ENCODE assay signal across 1 cellular context in the genomic region with DNA sequence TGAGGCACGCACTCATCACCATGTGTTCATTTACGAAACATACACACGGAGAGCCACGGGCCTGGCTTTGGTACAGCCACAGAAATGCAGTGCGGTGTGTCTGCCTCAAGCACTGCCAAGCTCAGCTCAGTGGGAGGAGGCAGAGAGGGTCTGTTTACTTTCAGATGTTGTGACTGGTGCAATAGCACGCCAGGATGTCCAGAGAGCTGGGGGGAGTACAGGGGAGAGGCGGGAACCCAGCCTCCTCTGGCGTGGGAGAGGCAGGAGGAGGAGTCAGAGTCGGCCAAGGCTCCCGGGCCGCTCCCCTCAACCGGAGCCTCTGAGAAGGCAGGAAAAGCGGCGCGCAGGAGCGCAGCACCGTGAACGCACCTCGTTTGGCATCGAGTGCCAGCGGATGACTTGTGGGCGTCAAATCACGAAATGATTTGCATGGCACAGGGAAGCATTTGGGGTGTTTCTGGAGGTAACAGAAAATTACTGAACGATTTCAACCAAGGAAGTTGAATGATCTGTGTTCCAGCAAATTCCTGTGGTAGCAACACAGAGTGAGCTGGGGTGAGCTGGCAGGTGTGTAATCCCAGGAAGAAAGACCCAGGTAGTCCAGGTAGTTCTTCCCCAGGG.
TF ChIP-seq lines count a peak whose summit lies in the region.

No MANE protein-coding gene starts in this region.

TF ChIP-seq in HepG2, 621 proteins besides CTCF, POLR2A, EP300 and RAD21 (continued from another document and continues in another):
- TF ChIP-seq, protein P1, sequence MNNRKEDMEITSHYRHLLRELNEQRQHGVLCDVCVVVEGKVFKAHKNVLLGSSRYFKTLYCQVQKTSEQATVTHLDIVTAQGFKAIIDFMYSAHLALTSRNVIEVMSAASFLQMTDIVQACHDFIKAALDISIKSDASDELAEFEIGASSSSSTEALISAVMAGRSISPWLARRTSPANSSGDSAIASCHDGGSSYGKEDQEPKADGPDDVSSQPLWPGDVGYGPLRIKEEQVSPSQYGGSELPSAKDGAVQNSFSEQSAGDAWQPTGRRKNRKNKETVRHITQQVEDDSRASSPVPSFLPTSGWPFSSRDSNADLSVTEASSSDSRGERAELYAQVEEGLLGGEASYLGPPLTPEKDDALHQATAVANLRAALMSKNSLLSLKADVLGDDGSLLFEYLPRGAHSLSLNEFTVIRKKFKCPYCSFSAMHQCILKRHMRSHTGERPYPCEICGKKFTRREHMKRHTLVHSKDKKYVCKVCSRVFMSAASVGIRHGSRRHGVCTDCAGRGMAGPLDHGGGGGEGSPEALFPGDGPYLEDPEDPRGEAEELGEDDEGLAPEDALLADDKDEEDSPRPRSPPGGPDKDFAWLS (CRISPR knock-in tag; IDR thresholded peaks at IDR 0.05; ENCODE audit: borderline replicate concordance), result no peak
- TF ChIP-seq ZFY (CRISPR knock-in tag; IDR thresholded peaks at IDR 0.05), result no peak
- no peak for TF ChIP-seq ZNF382 (CRISPR knock-in tag; IDR thresholded peaks at IDR 0.05; ENCODE audit: borderline replicate concordance)
- TF ChIP-seq ZNF615 (CRISPR knock-in tag; IDR thresholded peaks at IDR 0.05; ENCODE audit: borderline replicate concordance), result no peak
- TF ChIP-seq, protein P2, sequence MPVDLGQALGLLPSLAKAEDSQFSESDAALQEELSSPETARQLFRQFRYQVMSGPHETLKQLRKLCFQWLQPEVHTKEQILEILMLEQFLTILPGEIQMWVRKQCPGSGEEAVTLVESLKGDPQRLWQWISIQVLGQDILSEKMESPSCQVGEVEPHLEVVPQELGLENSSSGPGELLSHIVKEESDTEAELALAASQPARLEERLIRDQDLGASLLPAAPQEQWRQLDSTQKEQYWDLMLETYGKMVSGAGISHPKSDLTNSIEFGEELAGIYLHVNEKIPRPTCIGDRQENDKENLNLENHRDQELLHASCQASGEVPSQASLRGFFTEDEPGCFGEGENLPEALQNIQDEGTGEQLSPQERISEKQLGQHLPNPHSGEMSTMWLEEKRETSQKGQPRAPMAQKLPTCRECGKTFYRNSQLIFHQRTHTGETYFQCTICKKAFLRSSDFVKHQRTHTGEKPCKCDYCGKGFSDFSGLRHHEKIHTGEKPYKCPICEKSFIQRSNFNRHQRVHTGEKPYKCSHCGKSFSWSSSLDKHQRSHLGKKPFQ (CRISPR knock-in tag; IDR thresholded peaks at IDR 0.05; ENCODE audit: insufficient replicate concordance), result no peak
- TF ChIP-seq TMF1 (CRISPR knock-in tag; IDR thresholded peaks at IDR 0.05; ENCODE audit: low read depth), result no peak
- TF ChIP-seq MED8 (CRISPR knock-in tag; IDR thresholded peaks at IDR 0.05; ENCODE audit: insufficient replicate concordance), result no peak
- no peak for TF ChIP-seq TOE1 (CRISPR knock-in tag; IDR thresholded peaks at IDR 0.05)
- TF ChIP-seq THAP11 (CRISPR knock-in tag; IDR thresholded peaks at IDR 0.05), result peak; percentile 71
- no peak for TF ChIP-seq ZNF891 (CRISPR knock-in tag; IDR thresholded peaks at IDR 0.05)
- no peak for TF ChIP-seq ZNF264 (CRISPR knock-in tag; IDR thresholded peaks at IDR 0.05)
- TF ChIP-seq, protein P3, sequence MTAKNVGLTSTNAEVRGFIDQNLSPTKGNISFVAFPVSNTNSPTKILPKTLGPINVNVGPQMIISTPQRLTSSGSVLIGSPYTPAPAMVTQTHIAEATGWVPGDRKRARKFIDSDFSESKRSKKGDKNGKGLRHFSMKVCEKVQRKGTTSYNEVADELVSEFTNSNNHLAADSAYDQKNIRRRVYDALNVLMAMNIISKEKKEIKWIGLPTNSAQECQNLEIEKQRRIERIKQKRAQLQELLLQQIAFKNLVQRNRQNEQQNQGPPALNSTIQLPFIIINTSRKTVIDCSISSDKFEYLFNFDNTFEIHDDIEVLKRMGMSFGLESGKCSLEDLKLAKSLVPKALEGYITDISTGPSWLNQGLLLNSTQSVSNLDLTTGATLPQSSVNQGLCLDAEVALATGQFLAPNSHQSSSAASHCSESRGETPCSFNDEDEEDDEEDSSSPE (CRISPR knock-in tag; IDR thresholded peaks at IDR 0.05), result peak; percentile 56; the same call in 1 of the 2 replicates
- TF ChIP-seq, protein P4, sequence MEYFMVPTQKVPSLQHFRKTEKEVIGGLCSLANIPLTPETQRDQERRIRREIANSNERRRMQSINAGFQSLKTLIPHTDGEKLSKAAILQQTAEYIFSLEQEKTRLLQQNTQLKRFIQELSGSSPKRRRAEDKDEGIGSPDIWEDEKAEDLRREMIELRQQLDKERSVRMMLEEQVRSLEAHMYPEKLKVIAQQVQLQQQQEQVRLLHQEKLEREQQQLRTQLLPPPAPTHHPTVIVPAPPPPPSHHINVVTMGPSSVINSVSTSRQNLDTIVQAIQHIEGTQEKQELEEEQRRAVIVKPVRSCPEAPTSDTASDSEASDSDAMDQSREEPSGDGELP (IDR thresholded peaks at IDR 0.05; ENCODE audit: borderline replicate concordance, low read depth), result 0 out of 2 replicates have a peak, but pooled peaks have one; percentile 10
- no peak for TF ChIP-seq CAMTA2 (CRISPR knock-in tag; IDR thresholded peaks at IDR 0.05; ENCODE audit: borderline replicate concordance)
- no peak for TF ChIP-seq REPIN1 (CRISPR knock-in tag; IDR thresholded peaks at IDR 0.05; ENCODE audit: borderline replicate concordance, low read depth)
- TF ChIP-seq, protein P5, sequence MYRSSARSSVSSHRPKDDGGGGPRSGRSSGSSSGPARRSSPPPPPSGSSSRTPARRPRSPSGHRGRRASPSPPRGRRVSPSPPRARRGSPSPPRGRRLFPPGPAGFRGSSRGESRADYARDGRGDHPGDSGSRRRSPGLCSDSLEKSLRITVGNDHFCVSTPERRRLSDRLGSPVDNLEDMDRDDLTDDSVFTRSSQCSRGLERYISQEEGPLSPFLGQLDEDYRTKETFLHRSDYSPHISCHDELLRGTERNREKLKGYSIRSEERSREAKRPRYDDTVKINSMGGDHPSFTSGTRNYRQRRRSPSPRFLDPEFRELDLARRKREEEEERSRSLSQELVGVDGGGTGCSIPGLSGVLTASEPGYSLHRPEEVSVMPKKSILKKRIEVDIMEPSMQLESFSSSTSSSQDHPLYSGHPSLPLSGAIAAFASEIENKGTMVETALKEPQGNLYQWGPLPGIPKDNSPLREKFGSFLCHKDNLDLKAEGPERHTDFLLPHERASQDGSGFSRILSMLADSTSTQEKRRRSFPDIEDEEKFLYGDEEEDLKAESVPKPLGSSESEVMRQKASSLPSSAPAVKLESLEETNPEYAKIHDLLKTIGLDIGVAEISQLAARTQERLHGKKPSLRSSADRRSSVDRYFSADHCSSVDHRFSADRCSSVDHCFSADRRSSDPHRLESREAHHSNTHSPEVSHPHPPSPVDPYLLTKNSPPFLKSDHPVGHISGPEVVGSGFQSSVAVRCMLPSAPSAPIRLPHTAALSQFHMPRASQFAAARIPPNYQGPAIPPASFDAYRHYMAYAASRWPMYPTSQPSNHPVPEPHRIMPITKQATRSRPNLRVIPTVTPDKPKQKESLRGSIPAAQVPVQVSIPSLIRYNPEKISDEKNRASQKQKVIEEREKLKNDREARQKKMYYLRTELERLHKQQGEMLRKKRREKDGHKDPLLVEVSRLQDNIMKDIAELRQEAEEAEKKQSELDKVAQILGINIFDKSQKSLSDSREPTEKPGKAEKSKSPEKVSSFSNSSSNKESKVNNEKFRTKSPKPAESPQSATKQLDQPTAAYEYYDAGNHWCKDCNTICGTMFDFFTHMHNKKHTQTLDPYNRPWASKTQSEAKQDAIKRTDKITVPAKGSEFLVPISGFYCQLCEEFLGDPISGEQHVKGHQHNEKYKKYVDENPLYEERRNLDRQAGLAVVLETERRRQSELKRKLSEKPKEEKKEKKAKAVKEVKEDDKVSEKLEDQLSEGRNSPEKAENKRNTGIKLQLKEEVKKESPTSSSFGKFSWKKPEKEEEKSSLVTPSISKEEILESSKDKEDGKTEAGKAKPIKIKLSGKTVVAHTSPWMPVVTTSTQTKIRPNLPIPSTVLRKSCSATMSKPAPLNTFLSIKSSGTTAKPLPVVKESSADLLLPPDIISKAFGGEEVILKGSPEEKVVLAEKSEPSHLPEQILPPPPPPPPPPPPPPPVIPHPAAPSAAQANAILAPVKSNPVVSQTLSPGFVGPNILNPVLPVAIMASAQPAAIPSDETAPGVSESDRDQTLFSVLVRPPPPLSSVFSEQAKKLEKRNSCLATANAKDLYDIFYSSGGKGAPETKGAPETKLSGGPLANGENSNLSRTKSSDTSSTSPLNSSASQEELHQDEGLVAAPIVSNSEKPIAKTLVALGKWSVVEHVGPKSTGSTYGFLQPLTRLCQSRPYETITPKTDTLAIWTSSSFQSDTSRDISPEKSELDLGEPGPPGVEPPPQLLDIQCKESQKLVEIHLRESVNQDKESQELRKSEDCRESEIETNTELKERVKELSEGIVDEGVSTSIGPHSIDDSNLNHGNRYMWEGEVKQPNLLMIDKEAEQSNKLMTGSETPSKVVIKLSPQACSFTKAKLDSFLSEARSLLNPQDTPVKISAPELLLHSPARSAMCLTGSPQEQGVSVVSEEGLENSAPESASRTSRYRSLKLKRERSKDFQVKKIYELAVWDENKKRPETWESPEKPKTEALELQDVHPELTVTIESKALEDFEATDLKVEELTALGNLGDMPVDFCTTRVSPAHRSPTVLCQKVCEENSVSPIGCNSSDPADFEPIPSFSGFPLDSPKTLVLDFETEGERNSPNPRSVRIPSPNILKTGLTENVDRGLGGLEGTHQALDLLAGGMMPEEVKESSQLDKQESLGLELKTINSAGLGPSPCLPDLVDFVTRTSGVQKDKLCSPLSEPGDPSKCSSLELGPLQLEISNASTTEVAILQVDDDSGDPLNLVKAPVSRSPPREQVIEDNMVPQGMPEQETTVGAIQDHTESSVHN (CRISPR knock-in tag; IDR thresholded peaks at IDR 0.05), result no peak
- TF ChIP-seq ZNF263 (CRISPR knock-in tag; IDR thresholded peaks at IDR 0.05), result 0 out of 2 replicates have a peak, but pooled peaks have one; percentile 30
- no peak for TF ChIP-seq ZNF577 (CRISPR knock-in tag; IDR thresholded peaks at IDR 0.05; ENCODE audit: borderline replicate concordance, low read depth)
- TF ChIP-seq, protein P6, sequence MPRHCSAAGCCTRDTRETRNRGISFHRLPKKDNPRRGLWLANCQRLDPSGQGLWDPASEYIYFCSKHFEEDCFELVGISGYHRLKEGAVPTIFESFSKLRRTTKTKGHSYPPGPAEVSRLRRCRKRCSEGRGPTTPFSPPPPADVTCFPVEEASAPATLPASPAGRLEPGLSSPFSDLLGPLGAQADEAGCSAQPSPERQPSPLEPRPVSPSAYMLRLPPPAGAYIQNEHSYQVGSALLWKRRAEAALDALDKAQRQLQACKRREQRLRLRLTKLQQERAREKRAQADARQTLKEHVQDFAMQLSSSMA (CRISPR knock-in tag; IDR thresholded peaks at IDR 0.05), result no peak
- no peak for TF ChIP-seq RFX1 (IDR thresholded peaks at IDR 0.05)
- no peak for TF ChIP-seq MTA3 (CRISPR knock-in tag; IDR thresholded peaks at IDR 0.05)
- TF ChIP-seq ERF (CRISPR knock-in tag; IDR thresholded peaks at IDR 0.05), result no peak
- no peak for TF ChIP-seq ZBTB42 (CRISPR knock-in tag; IDR thresholded peaks at IDR 0.05)
- TF ChIP-seq RARA (CRISPR knock-in tag; IDR thresholded peaks at IDR 0.05), result no peak
- TF ChIP-seq, protein P7, sequence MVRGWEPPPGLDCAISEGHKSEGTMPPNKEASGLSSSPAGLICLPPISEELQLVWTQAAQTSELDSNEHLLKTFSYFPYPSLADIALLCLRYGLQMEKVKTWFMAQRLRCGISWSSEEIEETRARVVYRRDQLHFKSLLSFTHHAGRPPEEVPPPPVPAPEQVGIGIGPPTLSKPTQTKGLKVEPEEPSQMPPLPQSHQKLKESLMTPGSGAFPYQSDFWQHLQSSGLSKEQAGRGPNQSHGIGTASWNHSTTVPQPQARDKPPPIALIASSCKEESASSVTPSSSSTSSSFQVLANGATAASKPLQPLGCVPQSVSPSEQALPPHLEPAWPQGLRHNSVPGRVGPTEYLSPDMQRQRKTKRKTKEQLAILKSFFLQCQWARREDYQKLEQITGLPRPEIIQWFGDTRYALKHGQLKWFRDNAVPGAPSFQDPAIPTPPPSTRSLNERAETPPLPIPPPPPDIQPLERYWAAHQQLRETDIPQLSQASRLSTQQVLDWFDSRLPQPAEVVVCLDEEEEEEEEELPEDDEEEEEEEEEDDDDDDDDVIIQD (CRISPR knock-in tag; IDR thresholded peaks at IDR 0.05; ENCODE audit: low read depth), result no peak
- no peak for TF ChIP-seq HMGA1 (CRISPR knock-in tag; conservative IDR thresholded peaks at IDR 0.05)
- TF ChIP-seq MIXL1 (CRISPR knock-in tag; IDR thresholded peaks at IDR 0.05), result no peak
- TF ChIP-seq, protein P8, sequence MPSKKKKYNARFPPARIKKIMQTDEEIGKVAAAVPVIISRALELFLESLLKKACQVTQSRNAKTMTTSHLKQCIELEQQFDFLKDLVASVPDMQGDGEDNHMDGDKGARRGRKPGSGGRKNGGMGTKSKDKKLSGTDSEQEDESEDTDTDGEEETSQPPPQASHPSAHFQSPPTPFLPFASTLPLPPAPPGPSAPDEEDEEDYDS (CRISPR knock-in tag; IDR thresholded peaks at IDR 0.05), result no peak
- no peak for TF ChIP-seq ZNF879 (CRISPR knock-in tag; IDR thresholded peaks at IDR 0.05)
- TF ChIP-seq IRF2 (CRISPR knock-in tag; IDR thresholded peaks at IDR 0.05), result peak; percentile 65; the same call in 1 of the 2 replicates
- TF ChIP-seq ZNF660 (CRISPR knock-in tag; IDR thresholded peaks at IDR 0.05; ENCODE audit: borderline replicate concordance, low read depth), result no peak
- peak; percentile 26; the same call in 1 of the 2 replicates for TF ChIP-seq ETV5 (CRISPR knock-in tag; IDR thresholded peaks at IDR 0.05; ENCODE audit: borderline replicate concordance)
- TF ChIP-seq NFE2L1 (CRISPR knock-in tag; IDR thresholded peaks at IDR 0.05; ENCODE audit: borderline replicate concordance), result no peak
- TF ChIP-seq ZNF841 (CRISPR knock-in tag; IDR thresholded peaks at IDR 0.05; ENCODE audit: borderline replicate concordance), result no peak
- TF ChIP-seq, protein P9, sequence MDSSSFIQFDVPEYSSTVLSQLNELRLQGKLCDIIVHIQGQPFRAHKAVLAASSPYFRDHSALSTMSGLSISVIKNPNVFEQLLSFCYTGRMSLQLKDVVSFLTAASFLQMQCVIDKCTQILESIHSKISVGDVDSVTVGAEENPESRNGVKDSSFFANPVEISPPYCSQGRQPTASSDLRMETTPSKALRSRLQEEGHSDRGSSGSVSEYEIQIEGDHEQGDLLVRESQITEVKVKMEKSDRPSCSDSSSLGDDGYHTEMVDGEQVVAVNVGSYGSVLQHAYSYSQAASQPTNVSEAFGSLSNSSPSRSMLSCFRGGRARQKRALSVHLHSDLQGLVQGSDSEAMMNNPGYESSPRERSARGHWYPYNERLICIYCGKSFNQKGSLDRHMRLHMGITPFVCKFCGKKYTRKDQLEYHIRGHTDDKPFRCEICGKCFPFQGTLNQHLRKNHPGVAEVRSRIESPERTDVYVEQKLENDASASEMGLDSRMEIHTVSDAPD (CRISPR knock-in tag; IDR thresholded peaks at IDR 0.05), result no peak
- TF ChIP-seq, protein P10, sequence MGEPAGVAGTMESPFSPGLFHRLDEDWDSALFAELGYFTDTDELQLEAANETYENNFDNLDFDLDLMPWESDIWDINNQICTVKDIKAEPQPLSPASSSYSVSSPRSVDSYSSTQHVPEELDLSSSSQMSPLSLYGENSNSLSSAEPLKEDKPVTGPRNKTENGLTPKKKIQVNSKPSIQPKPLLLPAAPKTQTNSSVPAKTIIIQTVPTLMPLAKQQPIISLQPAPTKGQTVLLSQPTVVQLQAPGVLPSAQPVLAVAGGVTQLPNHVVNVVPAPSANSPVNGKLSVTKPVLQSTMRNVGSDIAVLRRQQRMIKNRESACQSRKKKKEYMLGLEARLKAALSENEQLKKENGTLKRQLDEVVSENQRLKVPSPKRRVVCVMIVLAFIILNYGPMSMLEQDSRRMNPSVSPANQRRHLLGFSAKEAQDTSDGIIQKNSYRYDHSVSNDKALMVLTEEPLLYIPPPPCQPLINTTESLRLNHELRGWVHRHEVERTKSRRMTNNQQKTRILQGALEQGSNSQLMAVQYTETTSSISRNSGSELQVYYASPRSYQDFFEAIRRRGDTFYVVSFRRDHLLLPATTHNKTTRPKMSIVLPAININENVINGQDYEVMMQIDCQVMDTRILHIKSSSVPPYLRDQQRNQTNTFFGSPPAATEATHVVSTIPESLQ (CRISPR knock-in tag; conservative IDR thresholded peaks at IDR 0.05), result no peak
